38 cellular contexts compared by ENCODE assay signal in genomic region chr12:109537136-109537535, GRCh38.
"Had no signal": no experiment of that assay in that cellular context is flagged by ENCODE, and none has a peak within 500 bp of the region (broad histone marks: within the 10 kb centered on the region; RNA-seq: fewer than 3 reads in every experiment).

No MANE protein-coding gene starts in this region.

- H3K27me3 ChIP-seq: ascending aorta, cardiac muscle cell had no signal

- H3K27ac Mint-ChIP-seq: activated CD4-positive, alpha-beta memory T cell treated with anti-CD3 and anti-CD28 coated beads, Interleukin-2, amount 10 ng/mL, durations not matched to agents 7 days and 5 days; activated CD4-positive, alpha-beta T cell treated with anti-CD3 and anti-CD28 coated beads for 36 hours; activated CD4-positive, alpha-beta T cell treated with anti-CD3 and anti-CD28 coated beads, Interleukin-2, amount 10 ng/mL, durations not matched to agents 7 days and 5 days; activated CD8-positive, alpha-beta memory T cell treated with anti-CD3 and anti-CD28 coated beads, Interleukin-2, amount 10 ng/mL, durations not matched to agents 7 days and 5 days; activated CD8-positive, alpha-beta T cell treated with anti-CD3 and anti-CD28 coated beads, Interleukin-2, amount 10 ng/mL, durations not matched to agents 7 days and 5 days; activated naive CD4-positive, alpha-beta T cell treated with anti-CD3 and anti-CD28 coated beads, Interleukin-2, amount 10 ng/mL, durations not matched to agents 7 days and 5 days; activated naive CD4-positive, alpha-beta T cell treated with anti-CD3 and anti-CD28 coated beads, Interleukin-2, amount 50 U/mL, for 24 hours; activated naive CD8-positive, alpha-beta T cell; activated naive CD8-positive, alpha-beta T cell treated with anti-CD3 and anti-CD28 coated beads, Interleukin-2, amount 10 ng/mL, durations not matched to agents 7 days and 5 days; activated naive CD8-positive, alpha-beta T cell treated with anti-CD3 and anti-CD28 coated beads, Interleukin-2, amount 50 U/mL, for 24 hours; activated T-cell treated with anti-CD3 and anti-CD28 coated beads, Interleukin-2, amount 50 U/mL, for 24 hours; activated T-helper 2 cell treated with anti-CD3 and anti-CD28 coated beads, Interferon-gamma antibody, Interleukin-2, Interleukin-4, amounts not matched to agents 10 μg/mL and 5 μg/mL and 100 μg/mL, durations not matched to agents 14 hours and 24 hours and 36 hours; brain; T-helper 1 cell treated with Interleukin-12 subunit alpha and Interleukin-12 subunit beta and Interleukin-4 antibody, amounts not matched to agents 30 μg/mL and 1 μg/mL, for 36 hours; T-helper 2 cell treated with Interferon-gamma antibody and Interleukin-4, amounts not matched to agents 5 μg/mL and 100 μg/mL, for 36 hours had no signal

- H3K36me3 ChIP-seq: cardiac muscle cell had no signal

- H3K9me3 Mint-ChIP-seq: activated CD4-positive, alpha-beta memory T cell treated with anti-CD3 and anti-CD28 coated beads, Interleukin-2, amount 10 ng/mL, durations not matched to agents 7 days and 5 days; activated CD4-positive, alpha-beta T cell treated with anti-CD3 and anti-CD28 coated beads, Interleukin-2, amount 10 ng/mL, durations not matched to agents 7 days and 5 days; activated naive CD4-positive, alpha-beta T cell treated with anti-CD3 and anti-CD28 coated beads, Interleukin-2, amount 10 ng/mL, durations not matched to agents 7 days and 5 days; activated naive CD4-positive, alpha-beta T cell treated with anti-CD3 and anti-CD28 coated beads, Interleukin-2, amount 50 U/mL, for 24 hours; activated naive CD8-positive, alpha-beta T cell treated with anti-CD3 and anti-CD28 coated beads, Interleukin-2, amount 10 ng/mL, durations not matched to agents 7 days and 5 days; activated naive CD8-positive, alpha-beta T cell treated with anti-CD3 and anti-CD28 coated beads, Interleukin-2, amount 50 U/mL, for 24 hours; activated T-cell treated with anti-CD3 and anti-CD28 coated beads, Interleukin-2, amount 50 U/mL, for 24 hours; activated T-helper 2 cell treated with anti-CD3 and anti-CD28 coated beads, Interferon-gamma antibody, Interleukin-2, Interleukin-4, amounts not matched to agents 10 μg/mL and 5 μg/mL and 100 μg/mL, durations not matched to agents 14 hours and 24 hours and 36 hours; brain; central memory CD8-positive, alpha-beta T cell; T-helper 1 cell treated with Interleukin-12 subunit alpha and Interleukin-12 subunit beta and Interleukin-4 antibody, amounts not matched to agents 30 μg/mL and 1 μg/mL, for 36 hours; T-helper 2 cell treated with Interferon-gamma antibody and Interleukin-4, amounts not matched to agents 5 μg/mL and 100 μg/mL, for 36 hours had no signal

- H3K27me3 Mint-ChIP-seq: activated CD4-positive, alpha-beta memory T cell treated with anti-CD3 and anti-CD28 coated beads, Interleukin-2, amount 10 ng/mL, durations not matched to agents 7 days and 5 days; activated CD4-positive, alpha-beta T cell treated with anti-CD3 and anti-CD28 coated beads for 36 hours; activated CD4-positive, alpha-beta T cell treated with anti-CD3 and anti-CD28 coated beads, Interleukin-2, amount 10 ng/mL, durations not matched to agents 7 days and 5 days; activated CD8-positive, alpha-beta memory T cell treated with anti-CD3 and anti-CD28 coated beads, Interleukin-2, amount 10 ng/mL, durations not matched to agents 7 days and 5 days; activated naive CD4-positive, alpha-beta T cell treated with anti-CD3 and anti-CD28 coated beads, Interleukin-2, amount 10 ng/mL, durations not matched to agents 7 days and 5 days; activated naive CD4-positive, alpha-beta T cell treated with anti-CD3 and anti-CD28 coated beads, Interleukin-2, amount 50 U/mL, for 24 hours; activated naive CD8-positive, alpha-beta T cell; activated naive CD8-positive, alpha-beta T cell treated with anti-CD3 and anti-CD28 coated beads, Interleukin-2, amount 10 ng/mL, durations not matched to agents 7 days and 5 days; activated naive CD8-positive, alpha-beta T cell treated with anti-CD3 and anti-CD28 coated beads, Interleukin-2, amount 50 U/mL, for 24 hours; activated T-cell treated with anti-CD3 and anti-CD28 coated beads, Interleukin-2, amount 50 U/mL, for 24 hours; brain; central memory CD8-positive, alpha-beta T cell had no signal

- H3K4me1 ChIP-seq: ascending aorta had no signal

- H3K4me3 ChIP-seq: ascending aorta, cardiac muscle cell had no signal

- ATAC-seq: activated CD4-positive, alpha-beta T cell treated with anti-CD3 and anti-CD28 coated beads for 36 hours; activated CD4-positive, CD25-positive, alpha-beta regulatory T cell treated with anti-CD3 and anti-CD28 coated beads, Interleukin-2, amount 50 U/mL, for 24 hours; activated CD8-positive, alpha-beta memory T cell treated with anti-CD3 and anti-CD28 coated beads, Interleukin-2, amount 10 ng/mL, durations not matched to agents 7 days and 5 days; activated CD8-positive, alpha-beta T cell treated with anti-CD3 and anti-CD28 coated beads, Interleukin-2, amount 10 ng/mL, durations not matched to agents 7 days and 5 days; activated naive CD8-positive, alpha-beta T cell treated with anti-CD3 and anti-CD28 coated beads, Interleukin-2, amount 50 U/mL, for 24 hours had no signal

- H3K4me1 Mint-ChIP-seq: activated CD4-positive, alpha-beta memory T cell treated with anti-CD3 and anti-CD28 coated beads, Interleukin-2, amount 10 ng/mL, durations not matched to agents 7 days and 5 days; activated CD4-positive, alpha-beta T cell treated with anti-CD3 and anti-CD28 coated beads for 36 hours; activated CD4-positive, alpha-beta T cell treated with anti-CD3 and anti-CD28 coated beads, Interleukin-2, amount 10 ng/mL, durations not matched to agents 7 days and 5 days; activated CD8-positive, alpha-beta memory T cell treated with anti-CD3 and anti-CD28 coated beads, Interleukin-2, amount 10 ng/mL, durations not matched to agents 7 days and 5 days; activated naive CD4-positive, alpha-beta T cell treated with anti-CD3 and anti-CD28 coated beads, Interleukin-2, amount 10 ng/mL, durations not matched to agents 7 days and 5 days; activated naive CD4-positive, alpha-beta T cell treated with anti-CD3 and anti-CD28 coated beads, Interleukin-2, amount 50 U/mL, for 24 hours; activated naive CD8-positive, alpha-beta T cell treated with anti-CD3 and anti-CD28 coated beads, Interleukin-2, amount 10 ng/mL, durations not matched to agents 7 days and 5 days; activated naive CD8-positive, alpha-beta T cell treated with anti-CD3 and anti-CD28 coated beads, Interleukin-2, amount 50 U/mL, for 24 hours; brain; central memory CD8-positive, alpha-beta T cell had no signal

- H3K4me3 Mint-ChIP-seq: activated CD4-positive, alpha-beta memory T cell treated with anti-CD3 and anti-CD28 coated beads, Interleukin-2, amount 10 ng/mL, durations not matched to agents 7 days and 5 days; activated CD4-positive, alpha-beta T cell treated with anti-CD3 and anti-CD28 coated beads for 36 hours; activated CD4-positive, alpha-beta T cell treated with anti-CD3 and anti-CD28 coated beads, Interleukin-2, amount 10 ng/mL, durations not matched to agents 7 days and 5 days; activated CD8-positive, alpha-beta memory T cell treated with anti-CD3 and anti-CD28 coated beads, Interleukin-2, amount 10 ng/mL, durations not matched to agents 7 days and 5 days; activated CD8-positive, alpha-beta T cell treated with anti-CD3 and anti-CD28 coated beads, Interleukin-2, amount 10 ng/mL, durations not matched to agents 7 days and 5 days; activated naive CD4-positive, alpha-beta T cell treated with anti-CD3 and anti-CD28 coated beads, Interleukin-2, amount 10 ng/mL, durations not matched to agents 7 days and 5 days; activated naive CD4-positive, alpha-beta T cell treated with anti-CD3 and anti-CD28 coated beads, Interleukin-2, amount 50 U/mL, for 24 hours; activated naive CD8-positive, alpha-beta T cell; activated naive CD8-positive, alpha-beta T cell treated with anti-CD3 and anti-CD28 coated beads, Interleukin-2, amount 10 ng/mL, durations not matched to agents 7 days and 5 days; activated naive CD8-positive, alpha-beta T cell treated with anti-CD3 and anti-CD28 coated beads, Interleukin-2, amount 50 U/mL, for 24 hours; activated T-cell treated with anti-CD3 and anti-CD28 coated beads, Interleukin-2, amount 50 U/mL, for 24 hours; brain; central memory CD8-positive, alpha-beta T cell; T-helper 1 cell treated with Interleukin-12 subunit alpha and Interleukin-12 subunit beta and Interleukin-4 antibody, amounts not matched to agents 30 μg/mL and 1 μg/mL, for 36 hours; T-helper 2 cell treated with Interferon-gamma antibody and Interleukin-4, amounts not matched to agents 5 μg/mL and 100 μg/mL, for 36 hours had no signal

- H3K9me3 ChIP-seq: ascending aorta had no signal

- DNase-seq: activated CD4-positive, alpha-beta memory T cell treated with anti-CD3 and anti-CD28 coated beads, Interleukin-2, amount 10 ng/mL, durations not matched to agents 7 days and 5 days; activated CD4-positive, alpha-beta T cell treated with anti-CD3 and anti-CD28 coated beads for 1 hour; activated CD4-positive, alpha-beta T cell treated with anti-CD3 and anti-CD28 coated beads for 36 hours; activated CD4-positive, alpha-beta T cell treated with anti-CD3 and anti-CD28 coated beads for 48 hours; activated CD4-positive, alpha-beta T cell treated with anti-CD3 and anti-CD28 coated beads, Interleukin-2, amount 10 ng/mL, durations not matched to agents 7 days and 5 days; activated CD4-positive, alpha-beta T cell treated with anti-CD3 and anti-CD28 coated beads, Interleukin-2, amount 50 U/mL, for 48 hours; activated CD4-positive, CD25-positive, alpha-beta regulatory T cell; activated CD8-positive, alpha-beta memory T cell treated with anti-CD3 and anti-CD28 coated beads for 24 hours; activated CD8-positive, alpha-beta memory T cell treated with anti-CD3 and anti-CD28 coated beads, Interleukin-2, amount 10 ng/mL, durations not matched to agents 7 days and 5 days; activated CD8-positive, alpha-beta memory T cell treated with anti-CD3 and anti-CD28 coated beads, Interleukin-2, amount 50 U/mL, for 48 hours; activated CD8-positive, alpha-beta T cell treated with anti-CD3 and anti-CD28 coated beads, Interleukin-2, amount 10 ng/mL, durations not matched to agents 7 days and 5 days; activated effector memory CD4-positive, alpha-beta T cell treated with Interleukin-2 at 50 U/mL for 16 hours; activated gamma-delta T cell; activated naive CD4-positive, alpha-beta T cell treated with anti-CD3 and anti-CD28 coated beads, Interleukin-2, amount 10 ng/mL, durations not matched to agents 7 days and 5 days; activated naive CD4-positive, alpha-beta T cell treated with Interleukin-2 at 50 U/mL for 16 hours; activated naive CD8-positive, alpha-beta T cell treated with anti-CD3 and anti-CD28 coated beads, Interleukin-2, amount 10 ng/mL, durations not matched to agents 7 days and 5 days; activated naive CD8-positive, alpha-beta T cell treated with anti-CD3 and anti-CD28 coated beads, Interleukin-2, amount 50 U/mL, for 24 hours; activated T-cell treated with anti-CD3 and anti-CD28 coated beads, Interleukin-2, amount 50 U/mL, for 24 hours; activated T-cell treated with anti-CD3 and anti-CD28 coated beads, Interleukin-2, amount 50 U/mL, for 48 hours; amygdala; anterior cingulate cortex; caudate nucleus; cerebellar nuclear complex; SW 1271; T-helper 1 cell; T-helper 2 cell; T-helper 9 cell had no signal

- H3K27ac ChIP-seq: ascending aorta had no signal

- H3K36me3 Mint-ChIP-seq: activated CD8-positive, alpha-beta memory T cell treated with anti-CD3 and anti-CD28 coated beads, Interleukin-2, amount 10 ng/mL, durations not matched to agents 7 days and 5 days; activated naive CD8-positive, alpha-beta T cell; activated naive CD8-positive, alpha-beta T cell treated with anti-CD3 and anti-CD28 coated beads, Interleukin-2, amount 10 ng/mL, durations not matched to agents 7 days and 5 days had no signal

- FAIRE-seq: bronchial epithelial cell had no signal
